In genomic region chr5:176667637-176668036, GRCh38 we compare ENCODE assay signal across 26 cellular contexts. TPM values are rescaled to one million over a fixed set of nuclear protein-coding genes. Genes with fewer than 3 reads are reported as not detected.
"Had no signal": no experiment of that assay in that cellular context is flagged by ENCODE, and none has a peak within 500 bp of the region (broad histone marks: within the 10 kb centered on the region; RNA-seq: fewer than 3 reads in every experiment).

No MANE protein-coding gene starts in this region.

- H3K4me3 ChIP-seq: coronary artery, hepatocyte, lung, prostate gland, right lobe of liver, tibial artery, upper lobe of left lung, uterus had no signal

- H3K4me3 Mint-ChIP-seq: natural killer cell treated with Interleukin-12 subunit alpha and Interleukin-12 subunit beta and Interleukin-15 and Interleukin-18, amount 100 ng/mL, for 72 hours; stimulated activated memory B cell treated with anti-CD40 and anti-IgM and Interleukin-4, amounts not matched to agents 10 μg/mL and 1 μg/mL and 100 μg/mL, for 72 hours; stimulated activated naive CD8-positive, alpha-beta T cell treated with anti-CD3 and anti-CD28 coated beads, Interleukin-15, Interleukin-2, amounts not matched to agents 100 ng/mL and 50 ng/mL, for 24 hours had no signal

- H3K36me3 ChIP-seq: prostate gland, right lobe of liver, tibial artery, upper lobe of left lung, uterus had no signal

- H3K4me1 Mint-ChIP-seq: stimulated activated memory B cell treated with anti-CD40 and anti-IgM and Interleukin-4, amounts not matched to agents 10 μg/mL and 1 μg/mL and 100 μg/mL, for 72 hours had no signal

- DNase-seq: effector CD8-positive, alpha-beta T cell; foreskin fibroblast; left colon; left ventricle myocardium superior; mesenchymal stem cell; midbrain; occipital lobe; stimulated activated CD4-positive, alpha-beta T cell treated with anti-CD3 and anti-CD28 coated beads, Interleukin-4, amount 100 ng/mL, for 1 hour; tibial artery; upper lobe of left lung; uterus had no signal

- ATAC-seq: esophagus mucosa; left colon; left ventricle myocardium superior; natural killer cell treated with Interleukin-12 subunit alpha and Interleukin-12 subunit beta and Interleukin-15 and Interleukin-18, amount 100 ng/mL, for 72 hours; right lobe of liver; stimulated activated memory B cell treated with anti-CD40 and anti-IgM and Interleukin-4, amounts not matched to agents 10 μg/mL and 1 μg/mL and 100 μg/mL, for 72 hours had no signal

- H3K9me3 Mint-ChIP-seq: natural killer cell treated with Interleukin-12 subunit alpha and Interleukin-12 subunit beta and Interleukin-15 and Interleukin-18, amount 100 ng/mL, for 72 hours; stimulated activated memory B cell treated with anti-CD40 and anti-IgM and Interleukin-4, amounts not matched to agents 10 μg/mL and 1 μg/mL and 100 μg/mL, for 72 hours; stimulated activated naive CD8-positive, alpha-beta T cell treated with anti-CD3 and anti-CD28 coated beads, Interleukin-15, Interleukin-2, amounts not matched to agents 100 ng/mL and 50 ng/mL, for 24 hours had no signal

- H3K27ac Mint-ChIP-seq: natural killer cell treated with Interleukin-12 subunit alpha and Interleukin-12 subunit beta and Interleukin-15 and Interleukin-18, amount 100 ng/mL, for 72 hours; stimulated activated memory B cell treated with anti-CD40 and anti-IgM and Interleukin-4, amounts not matched to agents 10 μg/mL and 1 μg/mL and 100 μg/mL, for 72 hours; stimulated activated naive CD8-positive, alpha-beta T cell treated with anti-CD3 and anti-CD28 coated beads, Interleukin-15, Interleukin-2, amounts not matched to agents 100 ng/mL and 50 ng/mL, for 24 hours had no signal

- H3K36me3 Mint-ChIP-seq: natural killer cell treated with Interleukin-12 subunit alpha and Interleukin-12 subunit beta and Interleukin-15 and Interleukin-18, amount 100 ng/mL, for 72 hours; stimulated activated memory B cell treated with anti-CD40 and anti-IgM and Interleukin-4, amounts not matched to agents 10 μg/mL and 1 μg/mL and 100 μg/mL, for 72 hours had no signal

- H3K27me3 ChIP-seq: right lobe of liver had no signal

- H2AFZ ChIP-seq: hepatocyte, parathyroid adenoma had no signal

- H3K4me2 ChIP-seq: hepatocyte had no signal

- H3K4me1 ChIP-seq: parathyroid adenoma, prostate gland, tibial artery, upper lobe of left lung, uterus had no signal

- H3K79me2 ChIP-seq: hepatocyte, parathyroid adenoma had no signal

- H3K27ac ChIP-seq: coronary artery, hepatocyte, parathyroid adenoma, prostate gland, right lobe of liver, tibial artery, upper lobe of left lung, uterus had no signal

RNA-seq across cellular contexts. Expression of gene EIF4E1B, which starts 37.2 kb away (rescaled TPM):
- total RNA-seq: chondrocyte; dermis microvascular lymphatic vessel endothelial cell; esophagus mucosa; hepatocyte; kidney; left colon; left ventricle myocardium superior; lung; natural killer cell treated with Interleukin-12 subunit alpha and Interleukin-12 subunit beta and Interleukin-15 and Interleukin-18, amount 100 ng/mL, for 72 hours; occipital lobe; renal cortical epithelial cell; right lobe of liver; temporal lobe; upper lobe of left lung; uterus had no signal
- polyA plus RNA-seq: hepatocyte, lung had no signal

RNA-seq across cellular contexts. Expression of gene SNCB, which starts 37.3 kb away (rescaled TPM):
- total RNA-seq: esophagus mucosa; hepatocyte; kidney; left colon; left ventricle myocardium superior; lung; natural killer cell treated with Interleukin-12 subunit alpha and Interleukin-12 subunit beta and Interleukin-15 and Interleukin-18, amount 100 ng/mL, for 72 hours; prostate gland; renal cortical epithelial cell; right lobe of liver; upper lobe of left lung; uterus had no signal
